16 cellular contexts compared by ENCODE assay signal in genomic region chr9:113261917-113262671, GRCh38. TPM values are rescaled to one million over a fixed set of nuclear protein-coding genes. Genes with fewer than 3 reads are reported as not detected.
DNase-seq lines count a peak whose midpoint lies in the region; ATAC-seq and TF ChIP-seq lines count a peak whose summit lies in the region.
"Had no signal": no experiment of that assay in that cellular context is flagged by ENCODE, and none has a peak within 500 bp of the region (broad histone marks: within the 10 kb centered on the region; RNA-seq: fewer than 3 reads in every experiment).

No MANE protein-coding gene starts in this region.

- H3K4me3 Mint-ChIP-seq in activated T-helper 17 cell treated with anti-CD3 and anti-CD28 coated beads, Interleukin-2, amount 50 U/mL, for 72 hours = no peak overlapping the region
- H3K4me3 Mint-ChIP-seq: CD4-positive, alpha-beta memory T cell; IgD-negative memory B cell had no signal

- H3K4me3 ChIP-seq in astrocyte of the cerebellum (ENCODE audit: low read depth, low read length) = no peak overlapping the region
- no peak overlapping the region for H3K4me3 ChIP-seq in kidney epithelial cell (ENCODE audit: low read depth, low read length)
- H3K4me3 ChIP-seq in prostate gland = no peak overlapping the region
- H3K4me3 ChIP-seq: HAP-1 had no signal

- no peak overlapping the region for H3K27ac Mint-ChIP-seq in activated T-helper 17 cell treated with anti-CD3 and anti-CD28 coated beads, Interleukin-2, amount 50 U/mL, for 72 hours
- H3K27ac Mint-ChIP-seq: IgD-negative memory B cell had no signal

- DNase-seq in EL = peak; percentile 21
- DNase-seq in astrocyte of the cerebellum (ENCODE audit: low read depth) = peak; percentile 23
- peak; percentile 18 for DNase-seq in kidney epithelial cell (ENCODE audit: low read depth)
- DNase-seq in prostate gland (ENCODE audit: low spot score) = peak; percentile 13
- no peak for DNase-seq in NAMALWA (ENCODE audit: low spot score)
- DNase-seq: BE2C; CD4-positive, alpha-beta memory T cell; DMS79 treated with DMSO at 0.1 percent for 48 hours; NCI-H1436 treated with DMSO at 0.1 percent for 48 hours; NCI-H2081 had no signal

- WGBS in prostate gland = 91% methylated on average over 1 of the region's 1 CpG

- in situ Hi-C loops in astrocyte of the cerebellum (cut with HindIII; ENCODE audit: low sequenced_read_pairs) = no loop called here

- H3K9me3 Mint-ChIP-seq in activated T-helper 17 cell treated with anti-CD3 and anti-CD28 coated beads, Interleukin-2, amount 50 U/mL, for 72 hours = no peaks in the 10 kb centered on the region
- H3K9me3 Mint-ChIP-seq: CD4-positive, alpha-beta memory T cell; IgD-negative memory B cell had no signal

- peak overlapping the region in 1 of 2 donors; percentile 30 for H3K27ac ChIP-seq in prostate gland

- H3K36me3 Mint-ChIP-seq in activated T-helper 17 cell treated with anti-CD3 and anti-CD28 coated beads, Interleukin-2, amount 50 U/mL, for 72 hours (ENCODE audit: low read depth) = peaks cover 53% of the 10 kb centered on the region

- H3K4me1 Mint-ChIP-seq in activated T-helper 17 cell treated with anti-CD3 and anti-CD28 coated beads, Interleukin-2, amount 50 U/mL, for 72 hours = no peaks in the 10 kb centered on the region
- H3K4me1 Mint-ChIP-seq: CD4-positive, alpha-beta memory T cell; IgD-negative memory B cell had no signal

- H3K4me1 ChIP-seq in prostate gland (replicated peaks) = no peaks in the 10 kb centered on the region
- H3K4me1 ChIP-seq: BE2C, HAP-1 had no signal

- H3K9me3 ChIP-seq in prostate gland = no peaks in the 10 kb centered on the region
- H3K9me3 ChIP-seq: BE2C, HAP-1 had no signal

- no peak for TF ChIP-seq POLR2A in prostate gland (IDR thresholded peaks at IDR 0.05)

- no peaks in the 10 kb centered on the region for H3K27me3 Mint-ChIP-seq in activated T-helper 17 cell treated with anti-CD3 and anti-CD28 coated beads, Interleukin-2, amount 50 U/mL, for 72 hours
- H3K27me3 Mint-ChIP-seq: CD4-positive, alpha-beta memory T cell; IgD-negative memory B cell had no signal

- H3K27me3 ChIP-seq in kidney epithelial cell (ENCODE audit: control insufficient read depth, insufficient read depth, low read length) (no peaks in the 10 kb centered on the region), prostate gland (replicated peaks; ENCODE audit: insufficient read depth) (no peaks in the 10 kb centered on the region)
- H3K27me3 ChIP-seq: BE2C had no signal

- intact Hi-C loops in prostate gland (cut with DNase I) = no loop called here

- TF ChIP-seq CTCF in astrocyte of the cerebellum (IDR thresholded peaks at IDR 0.05; ENCODE audit: low read depth, low read length, missing control alignments) (no peak), kidney epithelial cell (IDR thresholded peaks at IDR 0.05; ENCODE audit: insufficient read depth, low read length, poor library complexity, severe bottlenecking) (no peak), prostate gland (IDR thresholded peaks at IDR 0.05) (no peak)

- ATAC-seq in activated T-helper 17 cell treated with anti-CD3 and anti-CD28 coated beads, Interleukin-2, amount 50 U/mL, for 72 hours (replicated peaks) = no peak
- no peak for ATAC-seq in HG02938 (IDR thresholded peaks at IDR 0.05; ENCODE audit: unreplicated experiment)

- H3K36me3 ChIP-seq in kidney epithelial cell (ENCODE audit: control insufficient read depth, insufficient read depth, low read length) (no peaks in the 10 kb centered on the region), prostate gland (peaks cover 0 to 6% of the 10 kb centered on the region in 2 donors)

RNA-seq across cellular contexts. Expression of gene CDC26, which starts 13.3 kb away (rescaled TPM):
- 22.1 and 28.5 TPM in 2 replicates for total RNA-seq in kidney epithelial cell
- 10 to 100 TPM; 17.8 to 21.2 TPM for total RNA-seq in prostate gland
- 10 to 100 TPM; 47.0 to 47.9 TPM for total RNA-seq in activated T-helper 17 cell treated with anti-CD3 and anti-CD28 coated beads, Interleukin-2, amount 50 U/mL, for 72 hours

RNA-seq across cellular contexts. Expression of gene PRPF4, which starts 13.4 kb away (rescaled TPM):
- total RNA-seq in kidney epithelial cell (30.1 and 34.4 TPM in 2 replicates), prostate gland (10 to 100 TPM; 25.0 to 27.1 TPM)
- 10 to 100 TPM; 41.3 to 51.1 TPM for total RNA-seq in activated T-helper 17 cell treated with anti-CD3 and anti-CD28 coated beads, Interleukin-2, amount 50 U/mL, for 72 hours

RNA-seq across cellular contexts. Expression of gene SLC31A1, which starts 40.8 kb away (rescaled TPM):
- total RNA-seq in kidney epithelial cell = 19.8 and 20.9 TPM in 2 replicates
- 10 to 100 TPM; 22.8 to 68.5 TPM for total RNA-seq in prostate gland
- total RNA-seq in activated T-helper 17 cell treated with anti-CD3 and anti-CD28 coated beads, Interleukin-2, amount 50 U/mL, for 72 hours = 10 to 100 TPM; 13.1 to 17.3 TPM

RNA-seq across cellular contexts. Expression of gene FKBP15, which starts 41.0 kb away (rescaled TPM):
- 17.2 and 17.7 TPM in 2 replicates for total RNA-seq in kidney epithelial cell
- 10 to 100 TPM; 22.5 to 25.7 TPM for total RNA-seq in prostate gland
- 10 to 100 TPM; 41.2 to 41.5 TPM for total RNA-seq in activated T-helper 17 cell treated with anti-CD3 and anti-CD28 coated beads, Interleukin-2, amount 50 U/mL, for 72 hours

RNA-seq across cellular contexts. Expression of gene RNF183, which starts 41.1 kb away (rescaled TPM):
- total RNA-seq in kidney epithelial cell (not detected in 2 replicates), prostate gland (under 1 TPM in 1 of 2 donors, not detected in 1; 0.57 TPM)
- 10 to 100 TPM in 1 of 2 donors, 1 to 10 TPM in 1; 1.9 to 10.9 TPM for total RNA-seq in activated T-helper 17 cell treated with anti-CD3 and anti-CD28 coated beads, Interleukin-2, amount 50 U/mL, for 72 hours
- total RNA-seq: CD4-positive, alpha-beta memory T cell; LHCN-M2; SK-MEL-5 had no signal
